8 cellular contexts compared by ENCODE assay signal in the genomic region with DNA sequence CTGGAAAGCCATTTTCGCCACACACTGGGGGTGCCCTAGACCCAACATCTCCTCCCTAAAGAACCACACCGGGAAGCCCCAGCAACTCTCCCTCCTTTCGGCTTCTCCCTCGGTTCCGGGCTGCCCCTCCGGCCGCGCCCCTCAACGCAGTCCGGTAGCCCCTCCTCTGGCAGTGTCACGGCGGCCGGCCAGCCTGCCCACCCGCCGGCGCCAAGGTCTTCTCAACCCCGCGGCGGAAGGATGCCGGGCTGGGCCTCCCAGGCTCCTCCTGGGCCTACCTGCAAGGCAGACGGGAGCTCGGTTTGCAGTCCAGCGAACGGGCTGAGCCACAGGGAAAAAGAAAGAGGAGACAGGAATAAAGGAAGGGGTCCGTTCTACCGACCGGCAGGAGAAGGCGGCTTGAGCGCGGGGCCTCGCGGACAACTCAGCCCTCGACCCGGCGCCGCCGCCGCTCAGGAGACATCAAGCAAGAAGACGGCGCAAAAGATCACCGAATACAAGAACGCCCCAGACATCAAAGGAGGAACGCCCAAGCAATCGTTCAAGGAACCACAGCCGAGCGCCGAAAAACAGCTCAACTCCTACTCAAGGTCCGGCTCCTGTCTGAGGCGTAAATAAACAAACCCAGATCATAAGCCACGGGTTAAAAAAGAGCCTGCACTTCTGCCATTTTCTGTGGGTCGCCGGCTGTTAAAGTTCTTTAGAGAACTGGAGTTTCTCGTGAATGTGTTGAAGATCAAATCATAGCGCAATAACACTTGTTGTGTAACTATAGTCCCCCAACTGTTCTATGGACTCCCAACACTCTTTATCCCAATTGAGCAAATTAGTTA. TPM values are rescaled to one million over a fixed set of nuclear protein-coding genes. Genes with fewer than 3 reads are reported as not detected.
DNase-seq lines count a peak whose midpoint lies in the region; ATAC-seq lines count a peak whose summit lies in the region.

A gene with protein sequence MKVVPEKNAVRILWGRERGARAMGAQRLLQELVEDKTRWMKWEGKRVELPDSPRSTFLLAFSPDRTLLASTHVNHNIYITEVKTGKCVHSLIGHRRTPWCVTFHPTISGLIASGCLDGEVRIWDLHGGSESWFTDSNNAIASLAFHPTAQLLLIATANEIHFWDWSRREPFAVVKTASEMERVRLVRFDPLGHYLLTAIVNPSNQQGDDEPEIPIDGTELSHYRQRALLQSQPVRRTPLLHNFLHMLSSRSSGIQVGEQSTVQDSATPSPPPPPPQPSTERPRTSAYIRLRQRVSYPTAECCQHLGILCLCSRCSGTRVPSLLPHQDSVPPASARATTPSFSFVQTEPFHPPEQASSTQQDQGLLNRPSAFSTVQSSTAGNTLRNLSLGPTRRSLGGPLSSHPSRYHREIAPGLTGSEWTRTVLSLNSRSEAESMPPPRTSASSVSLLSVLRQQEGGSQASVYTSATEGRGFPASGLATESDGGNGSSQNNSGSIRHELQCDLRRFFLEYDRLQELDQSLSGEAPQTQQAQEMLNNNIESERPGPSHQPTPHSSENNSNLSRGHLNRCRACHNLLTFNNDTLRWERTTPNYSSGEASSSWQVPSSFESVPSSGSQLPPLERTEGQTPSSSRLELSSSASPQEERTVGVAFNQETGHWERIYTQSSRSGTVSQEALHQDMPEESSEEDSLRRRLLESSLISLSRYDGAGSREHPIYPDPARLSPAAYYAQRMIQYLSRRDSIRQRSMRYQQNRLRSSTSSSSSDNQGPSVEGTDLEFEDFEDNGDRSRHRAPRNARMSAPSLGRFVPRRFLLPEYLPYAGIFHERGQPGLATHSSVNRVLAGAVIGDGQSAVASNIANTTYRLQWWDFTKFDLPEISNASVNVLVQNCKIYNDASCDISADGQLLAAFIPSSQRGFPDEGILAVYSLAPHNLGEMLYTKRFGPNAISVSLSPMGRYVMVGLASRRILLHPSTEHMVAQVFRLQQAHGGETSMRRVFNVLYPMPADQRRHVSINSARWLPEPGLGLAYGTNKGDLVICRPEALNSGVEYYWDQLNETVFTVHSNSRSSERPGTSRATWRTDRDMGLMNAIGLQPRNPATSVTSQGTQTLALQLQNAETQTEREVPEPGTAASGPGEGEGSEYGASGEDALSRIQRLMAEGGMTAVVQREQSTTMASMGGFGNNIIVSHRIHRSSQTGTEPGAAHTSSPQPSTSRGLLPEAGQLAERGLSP (N-terminal part only) (minus strand): TSS at position 474 of the 833 bp plus-strand sequence. CDS start 45,643 bp downstream, outside the sequence.

- DNase-seq in DMS79 (lab: John Stamatoyannopoulos, UW) (peak; percentile 94), RKO (ENCODE audit: low spot score) (peak; percentile 96), activated T-helper 1 cell treated with Interleukin-2 at 50 U/mL for 16 hours (ENCODE audit: low read depth) (peak; percentile 56), fibroblast of gingiva (ENCODE audit: low read depth) (peak; percentile 91), naive B cell (peak; percentile 76)
- peak; percentile 82 to 95 for DNase-seq in stimulated activated effector memory CD8-positive, alpha-beta T cell treated with anti-CD3 and anti-CD28 coated beads, Interleukin-12 subunit alpha, Interleukin-12 subunit beta, amount 100 ng/mL, for 72 hours (ENCODE audit: low spot score in 2 of 2)

- H3K27me3 Mint-ChIP-seq in naive B cell: no peaks in the 10 kb centered on the region

- peaks cover 22 to 40% (median 36%) of the 10 kb centered on the region in 3 donors for H3K4me1 Mint-ChIP-seq in naive B cell
- peaks cover 48% of the 10 kb centered on the region for H3K4me1 Mint-ChIP-seq in stimulated activated effector memory CD8-positive, alpha-beta T cell treated with anti-CD3 and anti-CD28 coated beads, Interleukin-12 subunit alpha, Interleukin-12 subunit beta, amount 100 ng/mL, for 72 hours

- H3K9me3 ChIP-seq in KOPT-K1 (ENCODE audit: insufficient read depth, low read length, poor library complexity, severe bottlenecking): no peaks in the 10 kb centered on the region

- peak within 1 kb of the TSS; percentile 90 to 99 (median 98) for H3K4me3 Mint-ChIP-seq in naive B cell
- peak within 1 kb of the TSS; percentile 98 for H3K4me3 Mint-ChIP-seq in stimulated activated effector memory CD8-positive, alpha-beta T cell treated with anti-CD3 and anti-CD28 coated beads, Interleukin-12 subunit alpha, Interleukin-12 subunit beta, amount 100 ng/mL, for 72 hours

- no peaks in the 10 kb centered on the region for H3K9me3 Mint-ChIP-seq in naive B cell
- H3K9me3 Mint-ChIP-seq in stimulated activated effector memory CD8-positive, alpha-beta T cell treated with anti-CD3 and anti-CD28 coated beads, Interleukin-12 subunit alpha, Interleukin-12 subunit beta, amount 100 ng/mL, for 72 hours: no peaks in the 10 kb centered on the region

- peak within 1 kb of the TSS; percentile 78 for H3K27ac ChIP-seq in KOPT-K1 (ENCODE audit: low read depth, low read length, poor library complexity, severe bottlenecking)

- peak; percentile 72 for ATAC-seq in GM21737 (IDR thresholded peaks at IDR 0.05; ENCODE audit: unreplicated experiment)
- peak; percentile 89 to 92 for ATAC-seq in naive B cell (ENCODE audit: low read depth in 2 of 2)
- peak; percentile 91 for ATAC-seq in stimulated activated effector memory CD8-positive, alpha-beta T cell treated with anti-CD3 and anti-CD28 coated beads, Interleukin-12 subunit alpha, Interleukin-12 subunit beta, amount 100 ng/mL, for 72 hours

- H3K27ac Mint-ChIP-seq in naive B cell: peak within 1 kb of the TSS; percentile 89 to 97 (median 95)
- H3K27ac Mint-ChIP-seq in stimulated activated effector memory CD8-positive, alpha-beta T cell treated with anti-CD3 and anti-CD28 coated beads, Interleukin-12 subunit alpha, Interleukin-12 subunit beta, amount 100 ng/mL, for 72 hours: peak within 1 kb of the TSS; percentile 94

- no peaks in the 10 kb centered on the region for H3K36me3 Mint-ChIP-seq in naive B cell
- peaks cover 32% of the 10 kb centered on the region for H3K36me3 Mint-ChIP-seq in stimulated activated effector memory CD8-positive, alpha-beta T cell treated with anti-CD3 and anti-CD28 coated beads, Interleukin-12 subunit alpha, Interleukin-12 subunit beta, amount 100 ng/mL, for 72 hours

- H3K36me3 ChIP-seq in KOPT-K1 (ENCODE audit: insufficient read depth, low read length): no peaks in the 10 kb centered on the region

RNA-seq across cellular contexts. Expression of the gene that starts here (rescaled TPM):
- 10 to 100 TPM in 1 of 6 donors, 1 to 10 TPM in 5; 6.6 to 11.3 (median 7.8) TPM for polyA plus RNA-seq in naive B cell (ENCODE audit: low read depth in 6 of 6)

Comparison
In these comparisons a context has a peak if more than half of its experiments do, and no peak if none do; other contexts are left out.
1. Peak in every context shown above with its lines: DNase-seq, ATAC-seq and H3K27ac ChIP-seq.